ENCODE assay signal across 2 cellular contexts in genomic region chr5:60843693-60844428, GRCh38.
TF ChIP-seq lines count a peak whose summit lies in the region.

TSS of gene ELOVL7 (minus strand) at chr5:60844269. CDS start at chr5:60787397, 56,872 bp downstream.

TF ChIP-seq in IMR-90, 13 proteins besides CTCF, POLR2A, EP300 and RAD21 (continued from another document):
- TF ChIP-seq ELK1 (IDR thresholded peaks at IDR 0.05; ENCODE audit: borderline replicate concordance, low read depth, low read length): no peak
- TF ChIP-seq CHD1 (IDR thresholded peaks at IDR 0.05; ENCODE audit: low read depth, low read length): no peak
- TF ChIP-seq MAFK (IDR thresholded peaks at IDR 0.05; ENCODE audit: low read depth, low read length): no peak
- TF ChIP-seq SMC3 (IDR thresholded peaks at IDR 0.05; ENCODE audit: low read depth, low read length): no peak
- TF ChIP-seq RCOR1 (IDR thresholded peaks at IDR 0.05; ENCODE audit: insufficient replicate concordance, low read length): no peak
- no peak for TF ChIP-seq CEBPB (IDR thresholded peaks at IDR 0.05; ENCODE audit: low read depth, low read length)
- TF ChIP-seq FOS (IDR thresholded peaks at IDR 0.05; ENCODE audit: low read depth, low read length): no peak
- TF ChIP-seq MAZ (IDR thresholded peaks at IDR 0.05; ENCODE audit: borderline replicate concordance, low read depth, low read length): no peak
- TF ChIP-seq BHLHE40 (IDR thresholded peaks at IDR 0.05; ENCODE audit: low read depth, low read length): no peak
- no peak for TF ChIP-seq MXI1 (IDR thresholded peaks at IDR 0.05; ENCODE audit: borderline replicate concordance, low read depth, low read length)
- no peak for TF ChIP-seq USF2 (IDR thresholded peaks at IDR 0.05; ENCODE audit: low read depth, low read length)
- no peak for TF ChIP-seq RFX5 (IDR thresholded peaks at IDR 0.05; ENCODE audit: low read depth, low read length)

TF ChIP-seq in K562, 482 proteins besides CTCF, POLR2A, EP300 and RAD21 (continued from another document and continues in another):
- TF ChIP-seq BCLAF1 (IDR thresholded peaks at IDR 0.05; ENCODE audit: borderline replicate concordance in 1 of 2, control insufficient read depth in 1 of 2, low read depth in 2 of 2, low read length in 1 of 2): no peak
- no peak for TF ChIP-seq BCOR (IDR thresholded peaks at IDR 0.05)
- no peak for TF ChIP-seq SRSF9 (IDR thresholded peaks at IDR 0.05; ENCODE audit: borderline replicate concordance, low read depth, low read length)
- TF ChIP-seq KAT2B (IDR thresholded peaks at IDR 0.05; ENCODE audit: low read depth, low read length): no peak
- TF ChIP-seq STAG1 (CRISPR knock-in tag; IDR thresholded peaks at IDR 0.05; ENCODE audit: borderline replicate concordance): no peak
- no peak for TF ChIP-seq ELF1 (tag; IDR thresholded peaks at IDR 0.05)
- TF ChIP-seq LCOR (CRISPR knock-in tag; IDR thresholded peaks at IDR 0.05): no peak
- peak in 1 of 2 experiments; percentile 50; a peak in 1 of 4 replicates for TF ChIP-seq NONO (IDR thresholded peaks at IDR 0.05; ENCODE audit: low read depth in 2 of 2, low read length in 1 of 2)
- no peak for TF ChIP-seq TAF15 (IDR thresholded peaks at IDR 0.05; ENCODE audit: low read depth, low read length)
- 0 out of 2 replicates have a peak, but pooled peaks have one; percentile 15 for TF ChIP-seq ZBTB9 (CRISPR knock-in tag; IDR thresholded peaks at IDR 0.05)
- TF ChIP-seq TSHZ1 (CRISPR knock-in tag; IDR thresholded peaks at IDR 0.05): no peak
- no peak for TF ChIP-seq CGGBP1 (CRISPR knock-in tag; IDR thresholded peaks at IDR 0.05)
- TF ChIP-seq ZNF280A (IDR thresholded peaks at IDR 0.05; ENCODE audit: low read depth, partially characterized antibody): no peak
- no peak for TF ChIP-seq ZFP36 (IDR thresholded peaks at IDR 0.05; ENCODE audit: low read depth, low read length, partially characterized antibody)
- TF ChIP-seq NELFE (IDR thresholded peaks at IDR 0.05; ENCODE audit: insufficient read depth, insufficient read length): no peak
- no peak for TF ChIP-seq EWSR1 (IDR thresholded peaks at IDR 0.05; ENCODE audit: borderline replicate concordance, low read depth, partially characterized antibody)
- no peak for TF ChIP-seq CEBPB (tag; IDR thresholded peaks at IDR 0.05)
- TF ChIP-seq NCOR1 (IDR thresholded peaks at IDR 0.05): no peak
- TF ChIP-seq ZNF133 (CRISPR knock-in tag; IDR thresholded peaks at IDR 0.05): no peak
- no peak for TF ChIP-seq FOXO4 (CRISPR knock-in tag; IDR thresholded peaks at IDR 0.05)
- no peak for TF ChIP-seq XRCC4 (IDR thresholded peaks at IDR 0.05; ENCODE audit: extremely low read depth, insufficient read depth, insufficient read length)
- no peak for TF ChIP-seq NCOA6 (IDR thresholded peaks at IDR 0.05)
- no peak for TF ChIP-seq ZNF77 (CRISPR knock-in tag; IDR thresholded peaks at IDR 0.05)
- TF ChIP-seq NFRKB (IDR thresholded peaks at IDR 0.05; ENCODE audit: low read depth): no peak
- TF ChIP-seq MCM3 (IDR thresholded peaks at IDR 0.05): no peak
- TF ChIP-seq SOX6 (IDR thresholded peaks at IDR 0.05): no peak
- no peak for TF ChIP-seq RNF2 (IDR thresholded peaks at IDR 0.05)
- no peak for TF ChIP-seq SMARCB1 (IDR thresholded peaks at IDR 0.05; ENCODE audit: insufficient read length, low read depth)
- no peak for TF ChIP-seq ZNF695 (CRISPR knock-in tag; IDR thresholded peaks at IDR 0.05)
- no peak for TF ChIP-seq RAD51 (IDR thresholded peaks at IDR 0.05; ENCODE audit: borderline replicate concordance, low read depth)
- TF ChIP-seq ZNF143 (CRISPR knock-in tag; IDR thresholded peaks at IDR 0.05): no peak
- TF ChIP-seq CSDE1 (IDR thresholded peaks at IDR 0.05): no peak
- no peak for TF ChIP-seq ZKSCAN8 (CRISPR knock-in tag; IDR thresholded peaks at IDR 0.05)
- TF ChIP-seq ZNF766 (CRISPR knock-in tag; conservative IDR thresholded peaks at IDR 0.05): 0 out of 2 replicates have a peak, but pooled peaks have one; percentile 39
- TF ChIP-seq ZBTB12 (CRISPR knock-in tag; IDR thresholded peaks at IDR 0.05): no peak
- TF ChIP-seq FOXA3 (CRISPR knock-in tag; conservative IDR thresholded peaks at IDR 0.05 in 1 of 2, IDR thresholded peaks at IDR 0.05 in 1 of 2): no peak
- peak in 2 of 3 experiments; percentile 26 to 33 for TF ChIP-seq YY1 (IDR thresholded peaks at IDR 0.05; ENCODE audit: borderline replicate concordance in 1 of 3, control insufficient read depth in 1 of 3, extremely low read depth in 1 of 3, insufficient read depth in 3 of 3, insufficient read length in 1 of 3, insufficient replicate concordance in 2 of 3, low read depth in 1 of 3, low read length in 2 of 3)
